ENCODE assay signal across 8 cellular contexts in the genomic region with DNA sequence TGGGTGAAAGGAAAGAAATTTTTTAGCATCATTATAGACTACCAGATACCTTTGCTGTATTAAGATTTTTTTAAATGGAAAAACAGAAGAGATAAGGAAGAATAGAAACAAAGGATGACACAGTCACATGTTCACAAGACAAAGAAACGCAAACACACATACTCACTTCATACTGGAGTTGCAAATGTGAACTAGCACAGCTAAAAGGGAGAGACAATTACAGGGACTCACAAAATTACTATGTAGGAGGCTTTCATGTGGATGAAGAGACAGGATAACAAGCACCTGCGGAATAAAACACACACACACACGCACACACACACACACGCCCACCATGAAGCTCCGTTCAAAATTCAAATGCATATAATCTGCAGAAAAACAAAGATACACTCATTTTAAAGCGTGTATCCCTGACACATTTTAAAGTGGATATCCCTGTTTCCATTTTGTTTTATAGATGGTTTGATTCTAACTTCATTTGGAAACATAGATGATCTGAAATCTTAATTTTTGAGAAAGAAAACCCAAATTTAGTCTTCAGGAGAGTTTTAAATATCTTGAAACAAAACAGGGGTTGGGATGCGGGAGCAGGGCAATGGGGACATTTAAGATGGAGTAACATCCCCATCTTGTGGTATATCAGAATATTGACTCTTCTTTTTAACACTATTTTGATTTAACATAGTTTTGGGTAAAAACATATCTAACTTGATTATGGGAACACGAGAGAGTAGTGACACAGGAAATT. TPM values are rescaled to one million over a fixed set of nuclear protein-coding genes. Genes with fewer than 3 reads are reported as not detected.
A peak's percentile ranks its signal among the peaks of the same experiment; 100 is the strongest.
DNase-seq lines count a peak whose midpoint lies in the region; ATAC-seq and TF ChIP-seq lines count a peak whose summit lies in the region.

No MANE protein-coding gene starts in this region.

- H3K27ac Mint-ChIP-seq in activated CD4-positive, alpha-beta memory T cell treated with anti-CD3 and anti-CD28 coated beads for 36 hours, result no peak overlapping the region

- H3K27ac ChIP-seq in DND-41 (ENCODE audit: low read length), result no peak overlapping the region
- no peak overlapping the region for H3K27ac ChIP-seq in smooth muscle cell (ENCODE audit: low read depth)

- peaks cover 26% of the 10 kb centered on the region for H3K27me3 Mint-ChIP-seq in activated CD4-positive, alpha-beta memory T cell treated with anti-CD3 and anti-CD28 coated beads for 36 hours

- H3K9me3 Mint-ChIP-seq in activated CD4-positive, alpha-beta memory T cell treated with anti-CD3 and anti-CD28 coated beads for 36 hours, result no peaks in the 10 kb centered on the region

- ATAC-seq in DND-41 (ENCODE audit: insufficient read depth, low read depth) (peak; percentile 74), GM21786 (IDR thresholded peaks at IDR 0.05; ENCODE audit: unreplicated experiment) (peak; percentile 75)

- H3K36me3 ChIP-seq in DND-41 (ENCODE audit: insufficient read depth, low read length) (no peaks in the 10 kb centered on the region), smooth muscle cell (ENCODE audit: low read depth) (no peaks in the 10 kb centered on the region)

- 29% methylated on average over 8 of the region's 8 CpGs for WGBS in smooth muscle cell (ENCODE audit: low lambda C conversion rate)

- no peaks in the 10 kb centered on the region for H3K36me3 Mint-ChIP-seq in activated CD4-positive, alpha-beta memory T cell treated with anti-CD3 and anti-CD28 coated beads for 36 hours

- no peak overlapping the region for H2AFZ ChIP-seq in DND-41 (ENCODE audit: low read depth, low read length)
- H2AFZ ChIP-seq in smooth muscle cell (ENCODE audit: low read depth), result peak overlapping the region; percentile 52

- no peaks in the 10 kb centered on the region for H3K79me2 ChIP-seq in DND-41 (ENCODE audit: insufficient read depth, low read length)
- no peaks in the 10 kb centered on the region for H3K79me2 ChIP-seq in smooth muscle cell (ENCODE audit: low read depth)

- no peak overlapping the region for H3K4me3 Mint-ChIP-seq in activated CD4-positive, alpha-beta memory T cell treated with anti-CD3 and anti-CD28 coated beads for 36 hours

- TF ChIP-seq CTCF in DND-41 (IDR thresholded peaks at IDR 0.05; ENCODE audit: borderline replicate concordance, extremely low read depth, low read length, poor library complexity, severe bottlenecking) (peak; percentile 65), smooth muscle cell (IDR thresholded peaks at IDR 0.05; ENCODE audit: borderline replicate concordance, insufficient read depth, poor library complexity, severe bottlenecking) (peak; percentile 61)

- H3K9ac ChIP-seq in DND-41 (ENCODE audit: low read depth, low read length) (no peak overlapping the region), smooth muscle cell (ENCODE audit: low read depth) (no peak overlapping the region)

- DNase-seq in DND-41 (no peak), NCI-H1930 (lab: John Stamatoyannopoulos, UW) (peak; percentile 7 to 14), amniotic stem cell (lab: John Stamatoyannopoulos, UW) (peak; percentile 27), hippocampal formation (lab: John Stamatoyannopoulos, UW) (peak; percentile 2 to 40), smooth muscle cell (lab: John Stamatoyannopoulos, UW; ENCODE audit: unreplicated experiment) (no peak)
- no peak for DNase-seq in stimulated activated CD4-positive, alpha-beta T cell treated with anti-CD3 and anti-CD28 coated beads, Interleukin-4, amount 100 ng/mL, for 24 hours
- no peak for DNase-seq in activated CD4-positive, alpha-beta memory T cell treated with anti-CD3 and anti-CD28 coated beads for 36 hours

- H4K20me1 ChIP-seq in DND-41 (ENCODE audit: insufficient read depth, low read length) (no peaks in the 10 kb centered on the region), smooth muscle cell (ENCODE audit: low read depth) (no peaks in the 10 kb centered on the region)

- H3K9me3 ChIP-seq in DND-41 (ENCODE audit: insufficient read depth, low read length, severe bottlenecking) (no peaks in the 10 kb centered on the region), smooth muscle cell (replicated peaks; ENCODE audit: low read depth) (no peaks in the 10 kb centered on the region)

- H3K4me2 ChIP-seq in DND-41 (ENCODE audit: insufficient read depth, low read length) (no peak overlapping the region), smooth muscle cell (peak overlapping the region; percentile 77)

- peaks cover 6% of the 10 kb centered on the region for H3F3A ChIP-seq in smooth muscle cell (ENCODE audit: low read depth)

- H3K4me1 Mint-ChIP-seq in activated CD4-positive, alpha-beta memory T cell treated with anti-CD3 and anti-CD28 coated beads for 36 hours (ENCODE audit: low read depth), result peaks cover 8% of the 10 kb centered on the region

- POLR2A ChIA-PET in activated CD4-positive, alpha-beta memory T cell treated with anti-CD3 and anti-CD28 coated beads for 36 hours (lab: Charles Lee), result no interaction called here

- CTCF ChIA-PET in activated CD4-positive, alpha-beta memory T cell treated with anti-CD3 and anti-CD28 coated beads for 36 hours (lab: Charles Lee), result interaction anchor here (0.6 to 4.0 kb wide), 8 partner anchors 83 to 1274 kb away, joined by 3 to 27 read pairs (median 4); a partner anchor contains a TSS

- intact Hi-C loops in activated CD4-positive, alpha-beta memory T cell treated with anti-CD3 and anti-CD28 coated beads for 36 hours (cut with micrococcal nuclease), result loop anchor here (1.0 to 5.0 kb wide), 5 partner anchors 577 to 1274 kb away; a partner anchor contains a TSS

- H3K4me3 ChIP-seq in DND-41 (ENCODE audit: low read depth in 1 of 2, low read length in 2 of 2) (no peak overlapping the region), smooth muscle cell (peak overlapping the region; percentile 38)

- H3K4me1 ChIP-seq in DND-41 (ENCODE audit: insufficient read depth, low read length) (no peaks in the 10 kb centered on the region), smooth muscle cell (ENCODE audit: low read depth) (no peaks in the 10 kb centered on the region)

- H3K27me3 ChIP-seq in DND-41 (ENCODE audit: insufficient read depth, low read length, poor library complexity), result peaks cover 9% of the 10 kb centered on the region
- no peaks in the 10 kb centered on the region for H3K27me3 ChIP-seq in smooth muscle cell (ENCODE audit: low read depth)

RNA-seq across cellular contexts. Expression of a gene that starts 36.7 kb away (rescaled TPM):
- total RNA-seq in smooth muscle cell, result 12.1 and 16.9 TPM in 2 replicates
- 6.1 and 7.1 TPM in 2 replicates for polyA plus RNA-seq in smooth muscle cell
- total RNA-seq in activated CD4-positive, alpha-beta memory T cell treated with anti-CD3 and anti-CD28 coated beads for 36 hours, result 10 to 100 TPM; 13.7 to 15.4 TPM

RNA-seq across cellular contexts. Expression of a gene that starts 36.8 kb away (rescaled TPM):
- 32.8 and 49.4 TPM in 2 replicates for total RNA-seq in smooth muscle cell
- 19.8 and 23.1 TPM in 2 replicates for polyA plus RNA-seq in smooth muscle cell
- 10 to 100 TPM; 30.6 to 35.3 TPM for total RNA-seq in activated CD4-positive, alpha-beta memory T cell treated with anti-CD3 and anti-CD28 coated beads for 36 hours

Comparison
In these comparisons a context has a peak if more than half of its experiments do, and no peak if none do; other contexts are left out.
1. DNase-seq: peak in NCI-H1930 (2 of 2), amniotic stem cell (single experiment) and hippocampal formation (2 of 2); none in DND-41 (single experiment), smooth muscle cell (single experiment), stimulated activated CD4-positive, alpha-beta T cell treated with anti-CD3 and anti-CD28 coated beads, Interleukin-4, amount 100 ng/mL, for 24 hours (single experiment) and activated CD4-positive, alpha-beta memory T cell treated with anti-CD3 and anti-CD28 coated beads for 36 hours (single experiment).